1 cellular context compared by ENCODE assay signal in genomic region chr10:31707578-31708411, GRCh38.
TF ChIP-seq lines count a peak whose summit lies in the region.

No MANE protein-coding gene starts in this region.

TF ChIP-seq in H1, 55 proteins besides CTCF, POLR2A, EP300 and RAD21 (continued from another document):
- TF ChIP-seq CHD7 (IDR thresholded peaks at IDR 0.05; ENCODE audit: insufficient replicate concordance, low read length): no peak
- TF ChIP-seq BACH1 (IDR thresholded peaks at IDR 0.05; ENCODE audit: low read length): no peak
- no peak for TF ChIP-seq EGR1 (IDR thresholded peaks at IDR 0.05; ENCODE audit: borderline replicate concordance, low read depth, low read length)
- no peak for TF ChIP-seq PHF8 (conservative IDR thresholded peaks at IDR 0.05; ENCODE audit: low read depth, low read length)
- no peak for TF ChIP-seq CBX5 (IDR thresholded peaks at IDR 0.05; ENCODE audit: low read depth, low read length)
- no peak for TF ChIP-seq HDAC2 (IDR thresholded peaks at IDR 0.05; ENCODE audit: borderline replicate concordance in 1 of 2, low read depth in 2 of 2, low read length in 2 of 2)
- TF ChIP-seq CHD2 (IDR thresholded peaks at IDR 0.05; ENCODE audit: low read length): no peak
- TF ChIP-seq SIN3A (conservative IDR thresholded peaks at IDR 0.05 in 1 of 2, IDR thresholded peaks at IDR 0.05 in 1 of 2; ENCODE audit: low read depth in 1 of 2, low read length in 2 of 2): no peak
- TF ChIP-seq EZH2 (IDR thresholded peaks at IDR 0.05; ENCODE audit: low read depth, low read length, severe bottlenecking): no peak
- no peak for TF ChIP-seq FOSL1 (IDR thresholded peaks at IDR 0.05; ENCODE audit: insufficient read depth, low read depth, low read length)
- TF ChIP-seq TCF12 (IDR thresholded peaks at IDR 0.05; ENCODE audit: low read depth, low read length): no peak
- TF ChIP-seq BRCA1 (IDR thresholded peaks at IDR 0.05; ENCODE audit: low read depth, low read length): no peak
- TF ChIP-seq RFX5 (IDR thresholded peaks at IDR 0.05; ENCODE audit: borderline replicate concordance, low read depth, low read length): no peak
- TF ChIP-seq CREB1 (IDR thresholded peaks at IDR 0.05): no peak
- no peak for TF ChIP-seq TBP (IDR thresholded peaks at IDR 0.05; ENCODE audit: low read depth, low read length)
- TF ChIP-seq SIRT6 (IDR thresholded peaks at IDR 0.05; ENCODE audit: low read length): no peak
